Comparison of ENCODE assay signal across 25 cellular contexts in genomic region chr3:155889212-155889611, GRCh38. TPM values are rescaled to one million over a fixed set of nuclear protein-coding genes. Genes with fewer than 3 reads are reported as not detected.
DNase-seq lines count a peak whose midpoint lies in the region; ATAC-seq and TF ChIP-seq lines count a peak whose summit lies in the region.
"Had no signal": no experiment of that assay in that cellular context is flagged by ENCODE, and none has a peak within 500 bp of the region (broad histone marks: within the 10 kb centered on the region; RNA-seq: fewer than 3 reads in every experiment).

No MANE protein-coding gene starts in this region.

- H3K27me3 Mint-ChIP-seq in activated CD4-positive, alpha-beta T cell treated with anti-CD3 and anti-CD28 coated beads, Interleukin-2, amount 10 ng/mL, durations not matched to agents 7 days and 5 days, result no peaks in the 10 kb centered on the region
- H3K27me3 Mint-ChIP-seq in Calu3 (ENCODE audit: unreplicated experiment) (no peaks in the 10 kb centered on the region), mesothelial cell of epicardium (ENCODE audit: low read depth) (no peaks in the 10 kb centered on the region)
- no peaks in the 10 kb centered on the region for H3K27me3 Mint-ChIP-seq in activated T-helper 17 cell treated with anti-CD3 and anti-CD28 coated beads, Interleukin-2, amount 50 U/mL, for 72 hours
- no peaks in the 10 kb centered on the region for H3K27me3 Mint-ChIP-seq in activated T-helper 1 cell treated with anti-CD3 and anti-CD28 coated beads, Interleukin-12 subunit alpha, Interleukin-12 subunit beta, Interleukin-2, Interleukin-4 antibody, amounts not matched to agents 30 ng/mL and 10 ng/mL and 1 ng/mL, durations not matched to agents 14 hours and 24 hours and 36 hours (ENCODE audit: insufficient read depth)
- H3K27me3 Mint-ChIP-seq: activated naive CD4-positive, alpha-beta T cell treated with anti-CD3 and anti-CD28 coated beads, Interleukin-2, amount 50 U/mL, for 24 hours had no signal

- intact Hi-C loops in Calu3 (cut with micrococcal nuclease; ENCODE audit: unreplicated experiment) (no loop called here), A673 (cut with micrococcal nuclease; ENCODE audit: unreplicated experiment) (no loop called here)
- intact Hi-C loops in activated T-helper 1 cell treated with anti-CD3 and anti-CD28 coated beads, Interleukin-12 subunit alpha, Interleukin-12 subunit beta, Interleukin-2, Interleukin-4 antibody, amounts not matched to agents 30 ng/mL and 10 ng/mL and 1 ng/mL, durations not matched to agents 14 hours and 24 hours and 36 hours (cut with micrococcal nuclease), result no loop called here

- H3K4me1 ChIP-seq in A673 (ENCODE audit: insufficient read depth, low read length, poor library complexity, severe bottlenecking), result peaks cover 24% of the 10 kb centered on the region

- H3K4me3 Mint-ChIP-seq in activated CD4-positive, alpha-beta T cell treated with anti-CD3 and anti-CD28 coated beads, Interleukin-2, amount 10 ng/mL, durations not matched to agents 7 days and 5 days, result no peak overlapping the region
- H3K4me3 Mint-ChIP-seq in Calu3 (ENCODE audit: low read depth, unreplicated experiment), result no peak overlapping the region
- H3K4me3 Mint-ChIP-seq in activated T-helper 17 cell treated with anti-CD3 and anti-CD28 coated beads, Interleukin-2, amount 50 U/mL, for 72 hours, result no peak overlapping the region
- H3K4me3 Mint-ChIP-seq in mesothelial cell of epicardium, result no peak overlapping the region
- H3K4me3 Mint-ChIP-seq in activated T-helper 1 cell treated with anti-CD3 and anti-CD28 coated beads, Interleukin-12 subunit alpha, Interleukin-12 subunit beta, Interleukin-2, Interleukin-4 antibody, amounts not matched to agents 30 ng/mL and 10 ng/mL and 1 ng/mL, durations not matched to agents 14 hours and 24 hours and 36 hours, result no peak overlapping the region
- H3K4me3 Mint-ChIP-seq: activated naive CD4-positive, alpha-beta T cell treated with anti-CD3 and anti-CD28 coated beads, Interleukin-2, amount 50 U/mL, for 24 hours had no signal

- H3K9me3 ChIP-seq in A673 (ENCODE audit: low read depth, low read length, poor library complexity, severe bottlenecking), result no peaks in the 10 kb centered on the region
- H3K9me3 ChIP-seq: ascending aorta, left ventricle myocardium inferior, ovary, stomach, thyroid gland had no signal

- peaks cover 19% of the 10 kb centered on the region for H3K36me3 Mint-ChIP-seq in activated CD4-positive, alpha-beta T cell treated with anti-CD3 and anti-CD28 coated beads, Interleukin-2, amount 10 ng/mL, durations not matched to agents 7 days and 5 days (ENCODE audit: low read depth)
- H3K36me3 Mint-ChIP-seq in Calu3 (ENCODE audit: insufficient read depth, unreplicated experiment), result peaks cover 10% of the 10 kb centered on the region
- H3K36me3 Mint-ChIP-seq in activated T-helper 17 cell treated with anti-CD3 and anti-CD28 coated beads, Interleukin-2, amount 50 U/mL, for 72 hours (ENCODE audit: low read depth), result peaks cover 29% of the 10 kb centered on the region
- peaks cover 9% of the 10 kb centered on the region for H3K36me3 Mint-ChIP-seq in mesothelial cell of epicardium
- peaks cover 6% of the 10 kb centered on the region for H3K36me3 Mint-ChIP-seq in activated T-helper 1 cell treated with anti-CD3 and anti-CD28 coated beads, Interleukin-12 subunit alpha, Interleukin-12 subunit beta, Interleukin-2, Interleukin-4 antibody, amounts not matched to agents 30 ng/mL and 10 ng/mL and 1 ng/mL, durations not matched to agents 14 hours and 24 hours and 36 hours (ENCODE audit: low read depth)

- DNase-seq in activated CD4-positive, alpha-beta T cell treated with anti-CD3 and anti-CD28 coated beads, Interleukin-2, amount 10 ng/mL, durations not matched to agents 7 days and 5 days, result no peak
- no peak for DNase-seq in activated CD4-positive, alpha-beta T cell treated with anti-CD3 and anti-CD28 coated beads, Interleukin-2, amount 50 U/mL, for 1 hour
- DNase-seq in Calu3, result no peak
- DNase-seq in mesothelial cell of epicardium (ENCODE audit: low spot score in 2 of 2, unreplicated experiment in 2 of 2), result no peak
- no peak for DNase-seq in GM03348 (ENCODE audit: low spot score)
- DNase-seq in activated T-helper 1 cell treated with anti-CD3 and anti-CD28 coated beads, Interleukin-12 subunit alpha, Interleukin-12 subunit beta, Interleukin-2, Interleukin-4 antibody, amounts not matched to agents 30 ng/mL and 10 ng/mL and 1 ng/mL, durations not matched to agents 14 hours and 24 hours and 36 hours (ENCODE audit: low spot score), result no peak
- no peak for DNase-seq in A673 (ENCODE audit: low spot score)
- DNase-seq: caudate nucleus, dermis blood vessel endothelial cell, DMS53, GOT3, left ventricle myocardium inferior, NCI-H187, NCI-H2171 treated with DMSO at 0.1 percent for 48 hours, NCI-H524, ovary, retina, SHP77 treated with DMSO at 0.1 percent for 48 hours, small intestine, stomach, SW 1271, thyroid gland had no signal

- no peak overlapping the region for H3K4me3 ChIP-seq in A673 (ENCODE audit: low read depth, low read length, poor library complexity, severe bottlenecking)
- H3K4me3 ChIP-seq: ascending aorta, left ventricle myocardium inferior, ovary, stomach, thyroid gland had no signal

- no peaks in the 10 kb centered on the region for H3K27me3 ChIP-seq in A673 (replicated peaks; ENCODE audit: insufficient read depth, low read depth, low read length, poor library complexity)
- H3K27me3 ChIP-seq: ascending aorta, ovary, stomach, thyroid gland had no signal

- ATAC-seq in activated T-helper 17 cell treated with anti-CD3 and anti-CD28 coated beads, Interleukin-2, amount 50 U/mL, for 72 hours (replicated peaks), result no peak

- CTCF ChIA-PET in activated CD4-positive, alpha-beta T cell treated with anti-CD3 and anti-CD28 coated beads, Interleukin-2, amount 10 ng/mL, durations not matched to agents 7 days and 5 days (lab: Charles Lee), result no interaction called here
- CTCF ChIA-PET in Calu3 (lab: Charles Lee) (interaction anchor here (0.5 kb wide), 1 partner anchor 33 kb away, joined by 4 read pairs; no protein-coding TSS in a partner anchor), A673 (lab: Charles Lee) (no interaction called here)

- H3K9me3 Mint-ChIP-seq in activated CD4-positive, alpha-beta T cell treated with anti-CD3 and anti-CD28 coated beads, Interleukin-2, amount 10 ng/mL, durations not matched to agents 7 days and 5 days, result no peaks in the 10 kb centered on the region
- no peaks in the 10 kb centered on the region for H3K9me3 Mint-ChIP-seq in Calu3 (ENCODE audit: low read depth, unreplicated experiment)
- no peaks in the 10 kb centered on the region for H3K9me3 Mint-ChIP-seq in activated T-helper 17 cell treated with anti-CD3 and anti-CD28 coated beads, Interleukin-2, amount 50 U/mL, for 72 hours
- no peaks in the 10 kb centered on the region for H3K9me3 Mint-ChIP-seq in mesothelial cell of epicardium
- H3K9me3 Mint-ChIP-seq in activated T-helper 1 cell treated with anti-CD3 and anti-CD28 coated beads, Interleukin-12 subunit alpha, Interleukin-12 subunit beta, Interleukin-2, Interleukin-4 antibody, amounts not matched to agents 30 ng/mL and 10 ng/mL and 1 ng/mL, durations not matched to agents 14 hours and 24 hours and 36 hours, result no peaks in the 10 kb centered on the region
- H3K9me3 Mint-ChIP-seq: activated naive CD4-positive, alpha-beta T cell treated with anti-CD3 and anti-CD28 coated beads, Interleukin-2, amount 50 U/mL, for 24 hours had no signal

- TF ChIP-seq CTCF in Calu3 (IDR thresholded peaks at IDR 0.05; ENCODE audit: unreplicated experiment), result no peak
- TF ChIP-seq CTCF in mesothelial cell of epicardium (IDR thresholded peaks at IDR 0.05; ENCODE audit: unreplicated experiment), result no peak
- no peak for TF ChIP-seq CTCF in A673 (conservative IDR thresholded peaks at IDR 0.05; ENCODE audit: low read depth, low read length)

- H3K36me3 ChIP-seq in A673 (ENCODE audit: insufficient read depth, low read length, poor library complexity, severe bottlenecking), result peaks cover under 1% of the 10 kb centered on the region
- H3K36me3 ChIP-seq: ovary, thyroid gland had no signal

- H3K4me1 Mint-ChIP-seq in activated CD4-positive, alpha-beta T cell treated with anti-CD3 and anti-CD28 coated beads, Interleukin-2, amount 10 ng/mL, durations not matched to agents 7 days and 5 days, result peaks cover 28% of the 10 kb centered on the region
- peaks cover 50% of the 10 kb centered on the region for H3K4me1 Mint-ChIP-seq in Calu3 (ENCODE audit: low read depth, unreplicated experiment)
- peaks cover 25% of the 10 kb centered on the region for H3K4me1 Mint-ChIP-seq in activated T-helper 17 cell treated with anti-CD3 and anti-CD28 coated beads, Interleukin-2, amount 50 U/mL, for 72 hours
- H3K4me1 Mint-ChIP-seq in mesothelial cell of epicardium, result peaks cover 5% of the 10 kb centered on the region
- peaks cover 38% of the 10 kb centered on the region for H3K4me1 Mint-ChIP-seq in activated T-helper 1 cell treated with anti-CD3 and anti-CD28 coated beads, Interleukin-12 subunit alpha, Interleukin-12 subunit beta, Interleukin-2, Interleukin-4 antibody, amounts not matched to agents 30 ng/mL and 10 ng/mL and 1 ng/mL, durations not matched to agents 14 hours and 24 hours and 36 hours (ENCODE audit: low read depth)

- H3K27ac ChIP-seq in A673 (ENCODE audit: low read depth, low read length, poor library complexity, severe bottlenecking), result no peak overlapping the region
- H3K27ac ChIP-seq: ascending aorta, left ventricle myocardium inferior, ovary, stomach, thyroid gland had no signal

- BruUV-seq in Calu3 (replicated peaks; lab: Mats Ljungman, UMichigan) (no TSS peak), A673 (replicated peaks; lab: Mats Ljungman, UMichigan) (no TSS peak)

- POLR2A ChIA-PET in activated CD4-positive, alpha-beta T cell treated with anti-CD3 and anti-CD28 coated beads, Interleukin-2, amount 10 ng/mL, durations not matched to agents 7 days and 5 days (lab: Charles Lee), result no interaction called here
- POLR2A ChIA-PET in A673 (lab: Charles Lee; ENCODE audit: low non-redundant PET), result no interaction called here

- H3K27ac Mint-ChIP-seq in activated CD4-positive, alpha-beta T cell treated with anti-CD3 and anti-CD28 coated beads, Interleukin-2, amount 10 ng/mL, durations not matched to agents 7 days and 5 days, result peak overlapping the region; percentile 0
- H3K27ac Mint-ChIP-seq in Calu3 (ENCODE audit: unreplicated experiment), result peak overlapping the region; percentile 20
- H3K27ac Mint-ChIP-seq in activated T-helper 17 cell treated with anti-CD3 and anti-CD28 coated beads, Interleukin-2, amount 50 U/mL, for 72 hours, result peak overlapping the region; percentile 77
- peak overlapping the region; percentile 21 for H3K27ac Mint-ChIP-seq in mesothelial cell of epicardium
- H3K27ac Mint-ChIP-seq in activated T-helper 1 cell treated with anti-CD3 and anti-CD28 coated beads, Interleukin-12 subunit alpha, Interleukin-12 subunit beta, Interleukin-2, Interleukin-4 antibody, amounts not matched to agents 30 ng/mL and 10 ng/mL and 1 ng/mL, durations not matched to agents 14 hours and 24 hours and 36 hours, result no peak overlapping the region

RNA-seq across cellular contexts. Expression of gene GMPS, which starts 18.8 kb away (rescaled TPM):
- 10 to 100 TPM; 92.1 to 99.2 TPM for total RNA-seq in activated CD4-positive, alpha-beta T cell treated with anti-CD3 and anti-CD28 coated beads, Interleukin-2, amount 10 ng/mL, durations not matched to agents 7 days and 5 days
- 171 and 194 TPM in 2 replicates for total RNA-seq in Calu3 (2022)
- 100 to 1,000 TPM in 1 of 2 donors, 10 to 100 TPM in 1; 83.5 to 113 TPM for total RNA-seq in activated T-helper 17 cell treated with anti-CD3 and anti-CD28 coated beads, Interleukin-2, amount 50 U/mL, for 72 hours
- 69.3 to 72.6 TPM (median 69.6 TPM) in 3 replicates for total RNA-seq in mesothelial cell of epicardium
- 131 and 144 TPM in 2 replicates for total RNA-seq in activated T-helper 1 cell treated with anti-CD3 and anti-CD28 coated beads, Interleukin-12 subunit alpha, Interleukin-12 subunit beta, Interleukin-2, Interleukin-4 antibody, amounts not matched to agents 30 ng/mL and 10 ng/mL and 1 ng/mL, durations not matched to agents 14 hours and 24 hours and 36 hours
- total RNA-seq in A673 (2021), result 185 and 187 TPM in 2 replicates

RNA-seq across cellular contexts. Expression of gene SLC33A1, which starts 35.0 kb away (rescaled TPM):
- 10 to 100 TPM; 26.7 to 27.9 TPM for total RNA-seq in activated CD4-positive, alpha-beta T cell treated with anti-CD3 and anti-CD28 coated beads, Interleukin-2, amount 10 ng/mL, durations not matched to agents 7 days and 5 days
- total RNA-seq in Calu3 (2022) (61.6 and 72.0 TPM in 2 replicates), mesothelial cell of epicardium (22.3 to 23.8 TPM (median 22.8 TPM) in 3 replicates), A673 (2021) (22.7 and 26.1 TPM in 2 replicates)
- total RNA-seq in activated T-helper 17 cell treated with anti-CD3 and anti-CD28 coated beads, Interleukin-2, amount 50 U/mL, for 72 hours, result 10 to 100 TPM; 21.5 to 23.2 TPM
- total RNA-seq in activated T-helper 1 cell treated with anti-CD3 and anti-CD28 coated beads, Interleukin-12 subunit alpha, Interleukin-12 subunit beta, Interleukin-2, Interleukin-4 antibody, amounts not matched to agents 30 ng/mL and 10 ng/mL and 1 ng/mL, durations not matched to agents 14 hours and 24 hours and 36 hours, result 27.4 and 30.7 TPM in 2 replicates
